In genomic region chr3:170467560-170467959, GRCh38 we compare ENCODE assay signal across 24 cellular contexts. TPM values are rescaled to one million over a fixed set of nuclear protein-coding genes. Genes with fewer than 3 reads are reported as not detected.
DNase-seq lines count a peak whose midpoint lies in the region; ATAC-seq, FAIRE-seq and TF ChIP-seq lines count a peak whose summit lies in the region.
"Had no signal": no experiment of that assay in that cellular context is flagged by ENCODE, and none has a peak within 500 bp of the region (broad histone marks: within the 10 kb centered on the region; RNA-seq: fewer than 3 reads in every experiment).

No MANE protein-coding gene starts in this region.

- H3K4me2 ChIP-seq in neural cell (ENCODE audit: low read length) (no peak overlapping the region), neural progenitor cell (no peak overlapping the region)

- H3F3A ChIP-seq in neural cell (ENCODE audit: insufficient read depth, low read length, poor library complexity, severe bottlenecking) (no peaks in the 10 kb centered on the region), neural progenitor cell (ENCODE audit: low read depth) (peaks cover 5% of the 10 kb centered on the region)

- no peak overlapping the region for H3K27ac ChIP-seq in neural cell (ENCODE audit: low read length)
- no peak overlapping the region for H3K27ac ChIP-seq in neural progenitor cell
- H3K27ac ChIP-seq: foreskin keratinocyte, psoas muscle, skin epidermis had no signal

- TF ChIP-seq RAD21 in neural cell (conservative IDR thresholded peaks at IDR 0.05): peak; percentile 13

- TF ChIP-seq CTCF in neural cell (IDR thresholded peaks at IDR 0.05; ENCODE audit: poor library complexity, severe bottlenecking) (no peak), neural progenitor cell (IDR thresholded peaks at IDR 0.05) (no peak)

- H3K27me3 Mint-ChIP-seq in neural progenitor cell (ENCODE audit: insufficient read depth, low read depth): no peaks in the 10 kb centered on the region

- TF ChIP-seq POLR2A in GM12892 (IDR thresholded peaks at IDR 0.05; ENCODE audit: low read depth, low read length): no peak

- H3K9ac ChIP-seq in neural cell (ENCODE audit: low read length) (no peak overlapping the region), neural progenitor cell (no peak overlapping the region)

- H3K27ac Mint-ChIP-seq in neural progenitor cell: no peak overlapping the region
- H3K27ac Mint-ChIP-seq: activated naive CD8-positive, alpha-beta T cell treated with anti-CD3 and anti-CD28 coated beads, Interleukin-2, amount 10 ng/mL, durations not matched to agents 7 days and 5 days; CD4-positive, alpha-beta T cell; stimulated activated effector memory CD8-positive, alpha-beta T cell treated with anti-CD3 and anti-CD28 coated beads, Interleukin-12 subunit alpha, Interleukin-12 subunit beta, amount 100 ng/mL, for 72 hours had no signal

- TF ChIP-seq EP300 in neural cell (conservative IDR thresholded peaks at IDR 0.05; ENCODE audit: poor library complexity, severe bottlenecking): no peak

- H3K27me3 ChIP-seq in neural cell (ENCODE audit: insufficient read depth, low read depth, low read length): no peaks in the 10 kb centered on the region
- H3K27me3 ChIP-seq in neural progenitor cell: no peaks in the 10 kb centered on the region
- H3K27me3 ChIP-seq: MG63 had no signal

- no peak for FAIRE-seq in GM12892 (lab: Jason Lieb, UNC)
- FAIRE-seq: K562 had no signal

- H2AFZ ChIP-seq in neural cell (ENCODE audit: low read depth, low read length): no peak overlapping the region
- H2AFZ ChIP-seq in neural progenitor cell (replicated peaks): no peak overlapping the region

- H3K79me2 ChIP-seq in neural cell (replicated peaks; ENCODE audit: insufficient read depth, low read length) (no peaks in the 10 kb centered on the region), neural progenitor cell (ENCODE audit: low read depth) (no peaks in the 10 kb centered on the region)

- no peaks in the 10 kb centered on the region for H3K9me2 ChIP-seq in neural cell (ENCODE audit: insufficient read depth, low read length)

- H3K4me1 ChIP-seq in neural progenitor cell: peaks cover 28% of the 10 kb centered on the region
- H3K4me1 ChIP-seq: foreskin keratinocyte, psoas muscle had no signal

- DNase-seq in NCI-H1092 (lab: John Stamatoyannopoulos, UW) (peak; percentile 43), NCI-H2107 treated with DMSO at 0.1 percent for 48 hours (lab: John Stamatoyannopoulos, UW; ENCODE audit: unreplicated experiment) (peak; percentile 90), NCI-H774 (lab: John Stamatoyannopoulos, UW) (peak; percentile 66), GM12892 (ENCODE audit: insufficient read length) (no peak), neural progenitor cell (ENCODE audit: low spot score) (no peak)
- DNase-seq: activated CD4-positive, alpha-beta T cell treated with anti-CD3 and anti-CD28 coated beads, Interleukin-2, amount 50 U/mL, for 4 hours; activated CD8-positive, alpha-beta memory T cell treated with anti-CD3 and anti-CD28 coated beads, Interleukin-2, amount 50 U/mL, for 4 hours; activated effector memory CD4-positive, alpha-beta T cell treated with Interleukin-2 at 50 U/mL for 16 hours; activated naive CD8-positive, alpha-beta T cell treated with anti-CD3 and anti-CD28 coated beads, Interleukin-2, amount 10 ng/mL, durations not matched to agents 7 days and 5 days; CD4-positive, alpha-beta T cell; effector CD8-positive, alpha-beta T cell; erythroblast; foreskin keratinocyte; GDM1; MG63; NCI-H226; psoas muscle; stimulated activated CD4-positive, alpha-beta T cell treated with anti-CD3 and anti-CD28 coated beads, Interleukin-1b, Interleukin-23, amount 100 ng/mL, for 48 hours had no signal

- no peak overlapping the region for H3K4me3 Mint-ChIP-seq in neural progenitor cell
- H3K4me3 Mint-ChIP-seq: activated naive CD8-positive, alpha-beta T cell treated with anti-CD3 and anti-CD28 coated beads, Interleukin-2, amount 10 ng/mL, durations not matched to agents 7 days and 5 days; CD4-positive, alpha-beta T cell; stimulated activated effector memory CD8-positive, alpha-beta T cell treated with anti-CD3 and anti-CD28 coated beads, Interleukin-12 subunit alpha, Interleukin-12 subunit beta, amount 100 ng/mL, for 72 hours had no signal

- H3K4me3 ChIP-seq in neural cell (ENCODE audit: low read length) (no peak overlapping the region), neural progenitor cell (no peak overlapping the region)
- H3K4me3 ChIP-seq: K562, MG63, psoas muscle, skin epidermis had no signal

- H3K36me3 Mint-ChIP-seq in neural progenitor cell: no peaks in the 10 kb centered on the region
- H3K36me3 Mint-ChIP-seq: activated naive CD8-positive, alpha-beta T cell treated with anti-CD3 and anti-CD28 coated beads, Interleukin-2, amount 10 ng/mL, durations not matched to agents 7 days and 5 days; stimulated activated effector memory CD8-positive, alpha-beta T cell treated with anti-CD3 and anti-CD28 coated beads, Interleukin-12 subunit alpha, Interleukin-12 subunit beta, amount 100 ng/mL, for 72 hours had no signal

- ATAC-seq in GM18498 (IDR thresholded peaks at IDR 0.05; ENCODE audit: unreplicated experiment): no peak
- ATAC-seq in GM21528 (IDR thresholded peaks at IDR 0.05; ENCODE audit: low FRiP score, unreplicated experiment): no peak
- ATAC-seq: foreskin keratinocyte; K562; psoas muscle; stimulated activated effector memory CD8-positive, alpha-beta T cell treated with anti-CD3 and anti-CD28 coated beads, Interleukin-12 subunit alpha, Interleukin-12 subunit beta, amount 100 ng/mL, for 72 hours had no signal

- H3K36me3 ChIP-seq in neural cell (ENCODE audit: insufficient read depth, low read length): no peaks in the 10 kb centered on the region
- H3K36me3 ChIP-seq in neural progenitor cell: no peaks in the 10 kb centered on the region
- H3K36me3 ChIP-seq: MG63 had no signal

- no peaks in the 10 kb centered on the region for H3K9me3 ChIP-seq in neural cell (ENCODE audit: low read length)
- H3K9me3 ChIP-seq in neural progenitor cell (ENCODE audit: low read depth): no peaks in the 10 kb centered on the region
- H3K9me3 ChIP-seq: MG63, psoas muscle had no signal

- H3K4me1 Mint-ChIP-seq in neural progenitor cell: peaks cover 32% of the 10 kb centered on the region
- H3K4me1 Mint-ChIP-seq: activated naive CD8-positive, alpha-beta T cell treated with anti-CD3 and anti-CD28 coated beads, Interleukin-2, amount 10 ng/mL, durations not matched to agents 7 days and 5 days had no signal

- H4K20me1 ChIP-seq in neural cell (ENCODE audit: insufficient read depth) (no peaks in the 10 kb centered on the region), neural progenitor cell (ENCODE audit: low read depth) (no peaks in the 10 kb centered on the region)

- H3K9me3 Mint-ChIP-seq in neural progenitor cell: no peaks in the 10 kb centered on the region
- H3K9me3 Mint-ChIP-seq: activated naive CD8-positive, alpha-beta T cell treated with anti-CD3 and anti-CD28 coated beads, Interleukin-2, amount 10 ng/mL, durations not matched to agents 7 days and 5 days; CD4-positive, alpha-beta T cell; stimulated activated effector memory CD8-positive, alpha-beta T cell treated with anti-CD3 and anti-CD28 coated beads, Interleukin-12 subunit alpha, Interleukin-12 subunit beta, amount 100 ng/mL, for 72 hours had no signal

TF ChIP-seq in neural cell, 6 proteins besides CTCF, POLR2A, EP300 and RAD21:
- TF ChIP-seq POLR2AphosphoS5 (IDR thresholded peaks at IDR 0.05): no peak
- no peak for TF ChIP-seq REST (IDR thresholded peaks at IDR 0.05; ENCODE audit: borderline replicate concordance)
- no peak for TF ChIP-seq SMC3 (conservative IDR thresholded peaks at IDR 0.05; ENCODE audit: poor library complexity)
- TF ChIP-seq MXI1 (conservative IDR thresholded peaks at IDR 0.05; ENCODE audit: poor library complexity, severe bottlenecking): no peak
- no peak for TF ChIP-seq TAF1 (IDR thresholded peaks at IDR 0.05; ENCODE audit: low read depth)
- TF ChIP-seq EZH2 (IDR thresholded peaks at IDR 0.05; ENCODE audit: borderline replicate concordance, insufficient read depth, low read length, poor library complexity, severe bottlenecking): no peak
TF ChIP-seq in neural cell: peak in this region for 0.

RNA-seq across cellular contexts. Expression of gene CLDN11, which starts 48.9 kb away (rescaled TPM):
- polyA plus RNA-seq in neural cell: 0.98 TPM in 1 of 2 replicates, not detected in the other
- 0.23 TPM in 1 of 2 replicates, not detected in the other for polyA minus RNA-seq in neural cell
- polyA plus RNA-seq in GM12892 (2012; ENCODE audit: missing spikeins): 0.17 TPM
- total RNA-seq in neural progenitor cell (ENCODE audit: low replicate concordance): 1.6 and 2.0 TPM in 2 replicates
- total RNA-seq: activated naive CD8-positive, alpha-beta T cell treated with anti-CD3 and anti-CD28 coated beads, Interleukin-2, amount 10 ng/mL, durations not matched to agents 7 days and 5 days; CD4-positive, alpha-beta T cell had no signal

Comparison
In these comparisons a context has a peak if more than half of its experiments do, and no peak if none do; other contexts are left out.
1. DNase-seq: peak in NCI-H1092 (single experiment), NCI-H2107 treated with DMSO at 0.1 percent for 48 hours (single experiment) and NCI-H774 (single experiment); none in GM12892 (single experiment) and neural progenitor cell (single experiment).